9 cellular contexts compared by ENCODE assay signal in genomic region chr5:140633081-140633471, GRCh38. TPM values are rescaled to one million over a fixed set of nuclear protein-coding genes. Genes with fewer than 3 reads are reported as not detected.
A peak's percentile ranks its signal among the peaks of the same experiment; 100 is the strongest.
DNase-seq lines count a peak whose midpoint lies in the region; TF ChIP-seq lines count a peak whose summit lies in the region.
"Had no signal": no experiment of that assay in that cellular context is flagged by ENCODE, and none has a peak within 500 bp of the region (broad histone marks: within the 10 kb centered on the region; RNA-seq: fewer than 3 reads in every experiment).

CD14 (minus strand) TSS chr5:140633175; CDS start chr5:140633071, 104 bp downstream.

- H3K36me3 Mint-ChIP-seq in CD4-positive, alpha-beta memory T cell = no peaks in the 10 kb centered on the region

- H3K9me3 Mint-ChIP-seq in CD4-positive, alpha-beta memory T cell = peaks cover 0 to 4% (median under 1%) of the 10 kb centered on the region in 8 donors

- no peaks in the 10 kb centered on the region for H3K36me3 ChIP-seq in CD4-positive, alpha-beta memory T cell (ENCODE audit: insufficient read depth, low read length)
- no peaks in the 10 kb centered on the region for H3K36me3 ChIP-seq in H7 (replicated peaks; ENCODE audit: control insufficient read depth, insufficient read depth, low read length)

- intact Hi-C loops in CD4-positive, alpha-beta memory T cell (cut with micrococcal nuclease) = loop anchor here (2.0 kb wide), 1 partner anchor 14 kb away; the partner anchor contains the start of genes IK and NDUFA2

- H3K27ac Mint-ChIP-seq in CD4-positive, alpha-beta memory T cell = peak within 1 kb of the TSS; percentile 76 to 93 (median 89)

- TF ChIP-seq CTCF in fibroblast of mammary gland (conservative IDR thresholded peaks at IDR 0.05; ENCODE audit: control insufficient read depth, insufficient read depth, low read depth, low read length) = peak; percentile 0

- POLR2A ChIA-PET in CD4-positive, alpha-beta memory T cell (lab: Charles Lee; ENCODE audit: partially characterized antibody) = interaction anchor here (1.0 to 2.9 kb wide), 10 partner anchors 9 to 231 kb away, joined by 4 to 27 read pairs (median 14); partner anchors contain the start of genes ANKHD1, APBB3, EIF4EBP3 and HARS1

- no peaks in the 10 kb centered on the region for H3K9me3 ChIP-seq in CD4-positive, alpha-beta memory T cell (ENCODE audit: control insufficient read depth in 1 of 2, low read length in 2 of 2)

- peaks cover 13% of the 10 kb centered on the region for H3K4me1 ChIP-seq in CD4-positive, alpha-beta memory T cell (ENCODE audit: insufficient read depth, low read length)

- peak within 1 kb of the TSS; percentile 41 for H3K27ac ChIP-seq in CD4-positive, alpha-beta memory T cell (ENCODE audit: low read depth, low read length)
- H3K27ac ChIP-seq: KMS-11 had no signal

- H3K4me3 ChIP-seq in CD4-positive, alpha-beta memory T cell (ENCODE audit: low read length in 2 of 2) = peak within 1 kb of the TSS; percentile 61 to 73
- H3K4me3 ChIP-seq in H7 (ENCODE audit: insufficient read depth, low read depth, low read length) (peak within 1 kb of the TSS; percentile 45), fibroblast of mammary gland (ENCODE audit: control insufficient read depth, low read depth, low read length) (peak within 1 kb of the TSS; percentile 47)

- H3K27me3 Mint-ChIP-seq in CD4-positive, alpha-beta memory T cell = peaks cover 0 to under 1% of the 10 kb centered on the region in 2 donors

- H3K4me3 Mint-ChIP-seq in CD4-positive, alpha-beta memory T cell = peak within 1 kb of the TSS; percentile 90 to 96 (median 90)

- peaks cover 10 to 30% (median 20%) of the 10 kb centered on the region in 4 donors for H3K4me1 Mint-ChIP-seq in CD4-positive, alpha-beta memory T cell

- CTCF ChIA-PET in CD4-positive, alpha-beta memory T cell (lab: Charles Lee; ENCODE audit: partially characterized antibody) = interaction anchor here (0.9 to 4.7 kb wide), 9 partner anchors 9 to 270 kb away, joined by 3 to 49 read pairs (median 4); partner anchors contain the start of genes EIF4EBP3, IK and NDUFA2

- DNase-seq in CD4-positive, alpha-beta memory T cell = peak in 2 of 5 donors; percentile 13 to 33
- DNase-seq in H7 = peak; percentile 45
- peak; percentile 64 for DNase-seq in UCSD-AML1 (lab: John Stamatoyannopoulos, UW; ENCODE audit: unreplicated experiment)
- peak; percentile 57 for DNase-seq in fibroblast of mammary gland (ENCODE audit: low read depth)
- DNase-seq in occipital lobe (lab: John Stamatoyannopoulos, UW) = peak; percentile 27
- DNase-seq in dermis blood vessel endothelial cell = no peak
- DNase-seq in SHP77 treated with DMSO at 0.1 percent for 48 hours (lab: John Stamatoyannopoulos, UW) = no peak
- DNase-seq in GDM1 (lab: John Stamatoyannopoulos, UW) = no peak

- H3K27me3 ChIP-seq in CD4-positive, alpha-beta memory T cell (ENCODE audit: insufficient read depth, low read length) = no peaks in the 10 kb centered on the region
- H3K27me3 ChIP-seq in H7 (ENCODE audit: control insufficient read depth, insufficient read depth, low read length) = peaks cover 31% of the 10 kb centered on the region

RNA-seq across cellular contexts. Expression of gene CD14, which starts in this region (rescaled TPM):
- total RNA-seq in CD4-positive, alpha-beta memory T cell = 1 to 10 TPM; 4.9 to 5.2 TPM
- polyA plus RNA-seq in CD4-positive, alpha-beta memory T cell = 1 to 10 TPM; 2.7 to 3.2 TPM
- total RNA-seq in H7 (2014; rRNA removed; shearing (Covaris generic)) = 0.21 TPM in 1 of 2 replicates, not detected in the other
- total RNA-seq in occipital lobe (15.4 TPM), dermis blood vessel endothelial cell (1.7 and 3.2 TPM in 2 replicates)

Comparison
In these comparisons a context has a peak if more than half of its experiments do, and no peak if none do; other contexts are left out.
1. Peak in DNase-seq and H3K4me3 ChIP-seq in H7; RNA of the gene not detected or under 1 TPM.
2. DNase-seq: peak in UCSD-AML1 (single experiment), fibroblast of mammary gland (single experiment) and occipital lobe (single experiment); none in dermis blood vessel endothelial cell (single experiment), SHP77 treated with DMSO at 0.1 percent for 48 hours (single experiment) and GDM1 (single experiment).
3. Peak in every context shown above with its lines, with median percentiles within 50 percentile points of each other: H3K4me3 ChIP-seq.